Comparison of ENCODE assay signal across 10 cellular contexts in the genomic region with DNA sequence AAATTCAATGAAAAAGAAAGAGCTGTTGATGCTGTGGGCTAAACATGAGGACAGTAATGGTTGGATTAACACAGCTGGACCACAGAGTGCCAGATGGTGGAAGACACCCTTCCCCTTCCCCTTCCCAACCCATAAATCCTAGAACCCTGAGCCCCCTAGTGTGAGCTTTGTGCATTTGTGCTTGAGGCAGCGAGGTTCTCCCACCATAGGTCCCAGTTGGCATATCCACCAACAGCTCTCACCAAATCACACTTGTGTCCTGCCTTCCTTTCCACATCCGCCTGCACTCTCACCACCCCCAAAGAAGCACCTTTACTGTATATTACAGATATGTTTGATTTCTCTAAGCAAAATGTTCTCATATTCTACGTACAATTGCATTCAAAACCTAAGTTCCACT. TPM values are rescaled to one million over a fixed set of nuclear protein-coding genes. Genes with fewer than 3 reads are reported as not detected.
A peak's percentile ranks its signal among the peaks of the same experiment; 100 is the strongest.
DNase-seq lines count a peak whose midpoint lies in the region; ATAC-seq and TF ChIP-seq lines count a peak whose summit lies in the region.
"Had no signal": no experiment of that assay in that cellular context is flagged by ENCODE, and none has a peak within 500 bp of the region (broad histone marks: within the 10 kb centered on the region; RNA-seq: fewer than 3 reads in every experiment).

No MANE protein-coding gene starts in this region.

- H3K4me1 ChIP-seq in PC-3 (ENCODE audit: insufficient read depth, low read length): peaks cover 8% of the 10 kb centered on the region; the same call in 1 of the 2 replicates
- H3K4me1 ChIP-seq: esophagus squamous epithelium, upper lobe of left lung had no signal

- BruUV-seq in PC-3 (replicated peaks; lab: Mats Ljungman, UMichigan): no TSS peak

- H4K20me1 ChIP-seq in PC-3 (ENCODE audit: low read length): no peaks in the 10 kb centered on the region

- no peaks in the 10 kb centered on the region for H3K36me3 Mint-ChIP-seq in activated CD4-positive, alpha-beta T cell treated with anti-CD3 and anti-CD28 coated beads for 36 hours (ENCODE audit: low read depth)
- H3K36me3 Mint-ChIP-seq in activated CD8-positive, alpha-beta T cell treated with anti-CD3 and anti-CD28 coated beads for 36 hours (ENCODE audit: low read depth): peaks cover 1% of the 10 kb centered on the region
- peaks cover 4% of the 10 kb centered on the region for H3K36me3 Mint-ChIP-seq in natural killer cell treated with Interleukin-12 subunit alpha and Interleukin-12 subunit beta and Interleukin-15 and Interleukin-18, amount 100 ng/mL, for 72 hours

- H3K27me3 Mint-ChIP-seq in activated CD4-positive, alpha-beta T cell treated with anti-CD3 and anti-CD28 coated beads for 36 hours: no peaks in the 10 kb centered on the region
- H3K27me3 Mint-ChIP-seq in activated CD8-positive, alpha-beta T cell treated with anti-CD3 and anti-CD28 coated beads for 36 hours: no peaks in the 10 kb centered on the region
- peaks cover 0 to 2% of the 10 kb centered on the region in 2 donors for H3K27me3 Mint-ChIP-seq in natural killer cell treated with Interleukin-12 subunit alpha and Interleukin-12 subunit beta and Interleukin-15 and Interleukin-18, amount 100 ng/mL, for 72 hours

- H3K9me3 Mint-ChIP-seq in activated CD4-positive, alpha-beta T cell treated with anti-CD3 and anti-CD28 coated beads for 36 hours (ENCODE audit: low read depth): peaks cover 2% of the 10 kb centered on the region
- H3K9me3 Mint-ChIP-seq in activated CD8-positive, alpha-beta T cell treated with anti-CD3 and anti-CD28 coated beads for 36 hours: peaks cover 10% of the 10 kb centered on the region
- no peaks in the 10 kb centered on the region for H3K9me3 Mint-ChIP-seq in natural killer cell treated with Interleukin-12 subunit alpha and Interleukin-12 subunit beta and Interleukin-15 and Interleukin-18, amount 100 ng/mL, for 72 hours

- H3F3A ChIP-seq in PC-3 (ENCODE audit: low read length, unreplicated experiment): no peaks in the 10 kb centered on the region

- POLR2A ChIA-PET in activated CD4-positive, alpha-beta T cell treated with anti-CD3 and anti-CD28 coated beads for 36 hours (lab: Charles Lee): interaction anchor here (0.9 to 3.0 kb wide), 4 partner anchors 27 to 96 kb away, joined by 3 to 10 read pairs (median 5); a partner anchor contains a TSS
- POLR2A ChIA-PET in activated CD8-positive, alpha-beta T cell treated with anti-CD3 and anti-CD28 coated beads for 36 hours (lab: Charles Lee): interaction anchor here (0.6 to 6.2 kb wide), 12 partner anchors 10 to 95 kb away, joined by 3 to 60 read pairs (median 4); a partner anchor contains a TSS
- POLR2A ChIA-PET in PC-3 (lab: Charles Lee; ENCODE audit: unreplicated experiment): no interaction called here

- no peak overlapping the region for H3K9ac ChIP-seq in PC-3 (ENCODE audit: low read length)

- no peak overlapping the region for H3K27ac ChIP-seq in PC-3 (ENCODE audit: low read length)
- H3K27ac ChIP-seq: esophagus squamous epithelium, upper lobe of left lung had no signal

- H3K27ac Mint-ChIP-seq in activated CD4-positive, alpha-beta T cell treated with anti-CD3 and anti-CD28 coated beads for 36 hours: peak overlapping the region; percentile 93
- H3K27ac Mint-ChIP-seq in activated CD8-positive, alpha-beta T cell treated with anti-CD3 and anti-CD28 coated beads for 36 hours: peak overlapping the region; percentile 89
- peak overlapping the region; percentile 86 to 89 for H3K27ac Mint-ChIP-seq in natural killer cell treated with Interleukin-12 subunit alpha and Interleukin-12 subunit beta and Interleukin-15 and Interleukin-18, amount 100 ng/mL, for 72 hours

- no peaks in the 10 kb centered on the region for H3K27me3 ChIP-seq in PC-3 (ENCODE audit: low read length)
- H3K27me3 ChIP-seq: esophagus squamous epithelium, upper lobe of left lung had no signal

- CTCF ChIA-PET in activated CD4-positive, alpha-beta T cell treated with anti-CD3 and anti-CD28 coated beads for 36 hours (lab: Charles Lee): interaction anchor here (0.5 to 3.7 kb wide), 18 partner anchors 13 to 1201 kb away, joined by 3 to 19 read pairs (median 4); a partner anchor contains a TSS
- CTCF ChIA-PET in activated CD8-positive, alpha-beta T cell treated with anti-CD3 and anti-CD28 coated beads for 36 hours (lab: Charles Lee): interaction anchor here (1.1 to 7.3 kb wide), 13 partner anchors 11 to 96 kb away, joined by 3 to 53 read pairs (median 5); a partner anchor contains a TSS
- CTCF ChIA-PET in PC-3 (lab: Charles Lee): no interaction called here

- no peaks in the 10 kb centered on the region for H3K9me2 ChIP-seq in PC-3 (replicated peaks; ENCODE audit: low read length)

- peak overlapping the region; percentile 41 for H3K4me3 Mint-ChIP-seq in activated CD4-positive, alpha-beta T cell treated with anti-CD3 and anti-CD28 coated beads for 36 hours
- peak overlapping the region; percentile 41 for H3K4me3 Mint-ChIP-seq in activated CD8-positive, alpha-beta T cell treated with anti-CD3 and anti-CD28 coated beads for 36 hours
- peak overlapping the region; percentile 73 for H3K4me3 Mint-ChIP-seq in natural killer cell treated with Interleukin-12 subunit alpha and Interleukin-12 subunit beta and Interleukin-15 and Interleukin-18, amount 100 ng/mL, for 72 hours

- H3K79me2 ChIP-seq in PC-3 (ENCODE audit: low read length): no peaks in the 10 kb centered on the region

- intact Hi-C loops in activated CD4-positive, alpha-beta T cell treated with anti-CD3 and anti-CD28 coated beads for 36 hours (cut with DNase I, micrococcal nuclease): loop anchor here in 1 of 2 experiments (5.0 kb wide), 1 partner anchor 560 kb away; no protein-coding TSS in a partner anchor
- intact Hi-C loops in activated CD8-positive, alpha-beta T cell treated with anti-CD3 and anti-CD28 coated beads for 36 hours (cut with micrococcal nuclease): loop anchor here (5.0 kb wide), 3 partner anchors 35 to 75 kb away; a partner anchor contains a TSS
- intact Hi-C loops in PC-3 (cut with micrococcal nuclease): no loop called here

- H2AFZ ChIP-seq in PC-3 (ENCODE audit: low read length): no peak overlapping the region

- H3K4me3 ChIP-seq in PC-3 (ENCODE audit: low read length): no peak overlapping the region

- no peak for ATAC-seq in activated CD4-positive, alpha-beta T cell treated with anti-CD3 and anti-CD28 coated beads for 36 hours
- ATAC-seq in HG03066 (IDR thresholded peaks at IDR 0.05; ENCODE audit: low read depth, unreplicated experiment): peak; percentile 18
- peak; percentile 12 for ATAC-seq in activated CD8-positive, alpha-beta T cell treated with anti-CD3 and anti-CD28 coated beads for 36 hours
- ATAC-seq in natural killer cell treated with Interleukin-12 subunit alpha and Interleukin-12 subunit beta and Interleukin-15 and Interleukin-18, amount 100 ng/mL, for 72 hours: peak; percentile 2 to 29
- no peak for ATAC-seq in PC-3

- peaks cover 72% of the 10 kb centered on the region for H3K4me1 Mint-ChIP-seq in activated CD4-positive, alpha-beta T cell treated with anti-CD3 and anti-CD28 coated beads for 36 hours
- peaks cover 72% of the 10 kb centered on the region for H3K4me1 Mint-ChIP-seq in activated CD8-positive, alpha-beta T cell treated with anti-CD3 and anti-CD28 coated beads for 36 hours (ENCODE audit: low read depth)
- peaks cover 39 to 54% of the 10 kb centered on the region in 2 donors for H3K4me1 Mint-ChIP-seq in natural killer cell treated with Interleukin-12 subunit alpha and Interleukin-12 subunit beta and Interleukin-15 and Interleukin-18, amount 100 ng/mL, for 72 hours (ENCODE audit: low read depth in 2 of 2)

- no peak for TF ChIP-seq CTCF in activated CD8-positive, alpha-beta T cell treated with anti-CD3 and anti-CD28 coated beads for 36 hours (IDR thresholded peaks at IDR 0.05)
- no peak; the same call in 1 of the 2 replicates for TF ChIP-seq CTCF in PC-3 (conservative IDR thresholded peaks at IDR 0.05; ENCODE audit: low read depth, low read length)

- H3K4me2 ChIP-seq in PC-3 (ENCODE audit: low read length): no peak overlapping the region

- peak; percentile 49 for DNase-seq in activated CD4-positive, alpha-beta T cell treated with anti-CD3 and anti-CD28 coated beads for 36 hours
- DNase-seq in activated CD4-positive, alpha-beta T cell treated with anti-CD3 and anti-CD28 coated beads, Interleukin-2, amount 50 U/mL, for 4 hours: no peak
- DNase-seq in activated CD8-positive, alpha-beta T cell treated with anti-CD3 and anti-CD28 coated beads for 36 hours: peak; percentile 59
- DNase-seq in natural killer cell treated with Interleukin-12 subunit alpha and Interleukin-12 subunit beta and Interleukin-15 and Interleukin-18, amount 100 ng/mL, for 72 hours (ENCODE audit: low spot score): no peak
- DNase-seq in NCI-H2029 treated with DMSO at 0.1 percent for 48 hours (lab: John Stamatoyannopoulos, UW) (no peak), PC-3 (no peak), NCI-H774 (lab: John Stamatoyannopoulos, UW) (no peak)
- DNase-seq: esophagus squamous epithelium, upper lobe of left lung had no signal

- no peaks in the 10 kb centered on the region; the same call in 1 of the 2 replicates for H3K36me3 ChIP-seq in PC-3 (ENCODE audit: low read depth, low read length)
- H3K36me3 ChIP-seq: esophagus squamous epithelium, upper lobe of left lung had no signal

- no peaks in the 10 kb centered on the region for H3K9me3 ChIP-seq in PC-3 (ENCODE audit: low read length)

RNA-seq across cellular contexts. Expression of a gene that starts 32.8 kb away (rescaled TPM):
- 100 to 1,000 TPM; 133 to 141 TPM for total RNA-seq in activated CD4-positive, alpha-beta T cell treated with anti-CD3 and anti-CD28 coated beads for 36 hours
- 100 to 1,000 TPM; 146 to 147 TPM for total RNA-seq in activated CD8-positive, alpha-beta T cell treated with anti-CD3 and anti-CD28 coated beads for 36 hours
- total RNA-seq in natural killer cell treated with Interleukin-12 subunit alpha and Interleukin-12 subunit beta and Interleukin-15 and Interleukin-18, amount 100 ng/mL, for 72 hours: 100 to 1,000 TPM; 137 to 215 TPM
- total RNA-seq in PC-3 (2014; rRNA removed): 44.9 and 53.2 TPM in 2 replicates

Comparison
In these comparisons a context has a peak if more than half of its experiments do, and no peak if none do; other contexts are left out.
1. DNase-seq: peak in activated CD4-positive, alpha-beta T cell treated with anti-CD3 and anti-CD28 coated beads for 36 hours (single experiment) and activated CD8-positive, alpha-beta T cell treated with anti-CD3 and anti-CD28 coated beads for 36 hours (single experiment); none in activated CD4-positive, alpha-beta T cell treated with anti-CD3 and anti-CD28 coated beads, Interleukin-2, amount 50 U/mL, for 4 hours (0 of 2), natural killer cell treated with Interleukin-12 subunit alpha and Interleukin-12 subunit beta and Interleukin-15 and Interleukin-18, amount 100 ng/mL, for 72 hours (single experiment), NCI-H2029 treated with DMSO at 0.1 percent for 48 hours (single experiment), PC-3 (single experiment) and NCI-H774 (single experiment).
2. ATAC-seq: peak in HG03066 (single experiment), activated CD8-positive, alpha-beta T cell treated with anti-CD3 and anti-CD28 coated beads for 36 hours (single experiment) and natural killer cell treated with Interleukin-12 subunit alpha and Interleukin-12 subunit beta and Interleukin-15 and Interleukin-18, amount 100 ng/mL, for 72 hours (2 of 2); none in activated CD4-positive, alpha-beta T cell treated with anti-CD3 and anti-CD28 coated beads for 36 hours (single experiment) and PC-3 (single experiment).
3. Peak in every context shown above with its lines, with median percentiles within 50 percentile points of each other: H3K27ac Mint-ChIP-seq and H3K4me3 Mint-ChIP-seq.